Comparison of ENCODE assay signal across 21 cellular contexts in the genomic region with DNA sequence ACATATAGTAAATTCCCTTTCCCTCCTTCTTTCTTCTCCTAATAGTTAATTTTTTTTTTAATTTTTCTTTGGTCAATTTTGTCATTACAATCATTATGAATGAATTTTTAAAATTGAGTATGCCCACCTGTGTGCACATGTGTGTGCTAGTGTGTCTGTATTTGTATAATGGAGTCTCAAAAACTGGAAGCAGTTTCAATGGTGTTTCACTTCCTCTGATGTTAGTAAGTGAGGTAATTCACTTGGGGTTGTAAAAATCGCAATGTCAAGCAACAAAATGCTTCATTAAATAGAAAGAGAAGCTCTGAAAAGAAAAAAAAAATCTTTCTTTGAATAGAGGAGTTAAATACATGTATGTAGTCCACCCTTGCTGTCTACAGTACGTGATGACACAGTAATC.
"Had no signal": no experiment of that assay in that cellular context is flagged by ENCODE, and none has a peak within 500 bp of the region (broad histone marks: within the 10 kb centered on the region; RNA-seq: fewer than 3 reads in every experiment).

No MANE protein-coding gene starts in this region.

- ATAC-seq: foreskin keratinocyte; left cardiac atrium; left ventricle myocardium superior; right lobe of liver; stimulated activated effector memory CD8-positive, alpha-beta T cell treated with anti-CD3 and anti-CD28 coated beads, Interleukin-12 subunit alpha, Interleukin-12 subunit beta, amount 100 ng/mL, for 72 hours; upper lobe of right lung had no signal

- H3K27ac ChIP-seq: foreskin keratinocyte, parathyroid adenoma, prostate gland, right lobe of liver, tibial artery, upper lobe of right lung, vagina had no signal

- H3K36me3 Mint-ChIP-seq: stimulated activated effector memory CD8-positive, alpha-beta T cell treated with anti-CD3 and anti-CD28 coated beads, Interleukin-12 subunit alpha, Interleukin-12 subunit beta, amount 100 ng/mL, for 72 hours had no signal

- H3K4me1 Mint-ChIP-seq: endodermal cell; nephron; stimulated activated effector memory CD8-positive, alpha-beta T cell treated with anti-CD3 and anti-CD28 coated beads, Interleukin-12 subunit alpha, Interleukin-12 subunit beta, amount 100 ng/mL, for 72 hours had no signal

- H3K9me3 ChIP-seq: prostate gland, right lobe of liver, tibial artery, upper lobe of right lung, vagina had no signal

- DNase-seq: effector CD4-positive, alpha-beta T cell; endodermal cell; erythroblast; foreskin keratinocyte; kidney; left cardiac atrium; left ventricle myocardium superior; mesenchymal stem cell; midbrain; right lobe of liver; stimulated activated CD4-positive, alpha-beta T cell treated with anti-CD3 and anti-CD28 coated beads, Interleukin-4, amount 100 ng/mL, for 1 hour; stimulated activated CD8-positive, alpha-beta memory T cell treated with anti-CD3 and anti-CD28 coated beads, Interleukin-4, amount 100 ng/mL, for 48 hours; tibial artery; upper lobe of right lung had no signal

- H3K27me3 Mint-ChIP-seq: stimulated activated naive CD8-positive, alpha-beta T cell treated with anti-CD3 and anti-CD28 coated beads, Interleukin-15, Interleukin-2, amounts not matched to agents 100 ng/mL and 50 ng/mL, for 24 hours had no signal

- H3K9me3 Mint-ChIP-seq: endodermal cell, nephron had no signal

- H3K4me1 ChIP-seq: foreskin keratinocyte, prostate gland, right lobe of liver, tibial artery, upper lobe of right lung, vagina had no signal

- H2AFZ ChIP-seq: parathyroid adenoma had no signal

- H3K27me3 ChIP-seq: foreskin keratinocyte, right lobe of liver, tibial artery, upper lobe of right lung, vagina had no signal

- H3K27ac Mint-ChIP-seq: endodermal cell; nephron; stimulated activated effector memory CD8-positive, alpha-beta T cell treated with anti-CD3 and anti-CD28 coated beads, Interleukin-12 subunit alpha, Interleukin-12 subunit beta, amount 100 ng/mL, for 72 hours; stimulated activated naive CD8-positive, alpha-beta T cell treated with anti-CD3 and anti-CD28 coated beads, Interleukin-15, Interleukin-2, amounts not matched to agents 100 ng/mL and 50 ng/mL, for 24 hours had no signal

- H3K4me3 Mint-ChIP-seq: endodermal cell; nephron; stimulated activated effector memory CD8-positive, alpha-beta T cell treated with anti-CD3 and anti-CD28 coated beads, Interleukin-12 subunit alpha, Interleukin-12 subunit beta, amount 100 ng/mL, for 72 hours; stimulated activated naive CD8-positive, alpha-beta T cell treated with anti-CD3 and anti-CD28 coated beads, Interleukin-15, Interleukin-2, amounts not matched to agents 100 ng/mL and 50 ng/mL, for 24 hours had no signal

- H3K4me3 ChIP-seq: lung, prostate gland, right lobe of liver, tibial artery, upper lobe of right lung, vagina had no signal

- H3K36me3 ChIP-seq: prostate gland, right lobe of liver, tibial artery, upper lobe of right lung, vagina had no signal

- H3K79me2 ChIP-seq: parathyroid adenoma had no signal

- H3K9ac ChIP-seq: parathyroid adenoma had no signal
